Comparison of ENCODE assay signal across 20 cellular contexts in genomic region chr19:45293682-45294081, GRCh38. TPM values are rescaled to one million over a fixed set of nuclear protein-coding genes. Genes with fewer than 3 reads are reported as not detected.
DNase-seq lines count a peak whose midpoint lies in the region; ATAC-seq and TF ChIP-seq lines count a peak whose summit lies in the region.
"Had no signal": no experiment of that assay in that cellular context is flagged by ENCODE, and none has a peak within 500 bp of the region (broad histone marks: within the 10 kb centered on the region; RNA-seq: fewer than 3 reads in every experiment).

No MANE protein-coding gene starts in this region.

- CTCF ChIA-PET in activated naive CD4-positive, alpha-beta T cell treated with anti-CD3 and anti-CD28 coated beads, Interleukin-2, amount 10 ng/mL, durations not matched to agents 7 days and 5 days (lab: Charles Lee), result no interaction called here

- TF ChIP-seq CTCF in endothelial cell (IDR thresholded peaks at IDR 0.05; ENCODE audit: unreplicated experiment), result no peak

- H3K9me3 Mint-ChIP-seq in activated naive CD4-positive, alpha-beta T cell treated with anti-CD3 and anti-CD28 coated beads, Interleukin-2, amount 10 ng/mL, durations not matched to agents 7 days and 5 days, result no peaks in the 10 kb centered on the region
- no peaks in the 10 kb centered on the region for H3K9me3 Mint-ChIP-seq in activated T-helper 1 cell treated with anti-CD3 and anti-CD28 coated beads, Interleukin-12 subunit alpha, Interleukin-12 subunit beta, Interleukin-2, Interleukin-4 antibody, amounts not matched to agents 30 ng/mL and 10 ng/mL and 1 ng/mL, durations not matched to agents 14 hours and 24 hours and 36 hours
- no peaks in the 10 kb centered on the region for H3K9me3 Mint-ChIP-seq in endothelial cell (ENCODE audit: unreplicated experiment)
- H3K9me3 Mint-ChIP-seq: H9; natural killer cell treated with Interleukin-12 subunit alpha and Interleukin-12 subunit beta and Interleukin-15 and Interleukin-18, amount 100 ng/mL, for 72 hours had no signal

- H3K27ac Mint-ChIP-seq in activated naive CD4-positive, alpha-beta T cell treated with anti-CD3 and anti-CD28 coated beads, Interleukin-2, amount 10 ng/mL, durations not matched to agents 7 days and 5 days, result no peak overlapping the region
- peak overlapping the region; percentile 52 for H3K27ac Mint-ChIP-seq in activated T-helper 1 cell treated with anti-CD3 and anti-CD28 coated beads, Interleukin-12 subunit alpha, Interleukin-12 subunit beta, Interleukin-2, Interleukin-4 antibody, amounts not matched to agents 30 ng/mL and 10 ng/mL and 1 ng/mL, durations not matched to agents 14 hours and 24 hours and 36 hours
- H3K27ac Mint-ChIP-seq in endothelial cell (ENCODE audit: unreplicated experiment), result no peak overlapping the region
- H3K27ac Mint-ChIP-seq: endodermal cell; H9; natural killer cell treated with Interleukin-12 subunit alpha and Interleukin-12 subunit beta and Interleukin-15 and Interleukin-18, amount 100 ng/mL, for 72 hours had no signal

- no peak overlapping the region for H3K4me3 Mint-ChIP-seq in activated naive CD4-positive, alpha-beta T cell treated with anti-CD3 and anti-CD28 coated beads, Interleukin-2, amount 10 ng/mL, durations not matched to agents 7 days and 5 days
- no peak overlapping the region for H3K4me3 Mint-ChIP-seq in activated T-helper 1 cell treated with anti-CD3 and anti-CD28 coated beads, Interleukin-12 subunit alpha, Interleukin-12 subunit beta, Interleukin-2, Interleukin-4 antibody, amounts not matched to agents 30 ng/mL and 10 ng/mL and 1 ng/mL, durations not matched to agents 14 hours and 24 hours and 36 hours
- peak overlapping the region; percentile 65 for H3K4me3 Mint-ChIP-seq in endothelial cell (ENCODE audit: unreplicated experiment)
- H3K4me3 Mint-ChIP-seq: endodermal cell; H9; natural killer cell treated with Interleukin-12 subunit alpha and Interleukin-12 subunit beta and Interleukin-15 and Interleukin-18, amount 100 ng/mL, for 72 hours had no signal

- no peaks in the 10 kb centered on the region for H3K27me3 Mint-ChIP-seq in activated naive CD4-positive, alpha-beta T cell treated with anti-CD3 and anti-CD28 coated beads, Interleukin-2, amount 10 ng/mL, durations not matched to agents 7 days and 5 days
- no peaks in the 10 kb centered on the region for H3K27me3 Mint-ChIP-seq in activated T-helper 1 cell treated with anti-CD3 and anti-CD28 coated beads, Interleukin-12 subunit alpha, Interleukin-12 subunit beta, Interleukin-2, Interleukin-4 antibody, amounts not matched to agents 30 ng/mL and 10 ng/mL and 1 ng/mL, durations not matched to agents 14 hours and 24 hours and 36 hours (ENCODE audit: insufficient read depth)
- H3K27me3 Mint-ChIP-seq in endothelial cell (ENCODE audit: unreplicated experiment), result peaks cover 9% of the 10 kb centered on the region
- H3K27me3 Mint-ChIP-seq: natural killer cell treated with Interleukin-12 subunit alpha and Interleukin-12 subunit beta and Interleukin-15 and Interleukin-18, amount 100 ng/mL, for 72 hours had no signal

- DNase-seq in activated naive CD4-positive, alpha-beta T cell treated with Interleukin-2 at 50 U/mL for 16 hours, result peak; percentile 22
- DNase-seq in activated naive CD4-positive, alpha-beta T cell treated with anti-CD3 and anti-CD28 coated beads, Interleukin-2, amount 10 ng/mL, durations not matched to agents 7 days and 5 days, result no peak
- no peak for DNase-seq in activated T-helper 1 cell treated with anti-CD3 and anti-CD28 coated beads, Interleukin-12 subunit alpha, Interleukin-12 subunit beta, Interleukin-2, Interleukin-4 antibody, amounts not matched to agents 30 ng/mL and 10 ng/mL and 1 ng/mL, durations not matched to agents 14 hours and 24 hours and 36 hours (ENCODE audit: low spot score)
- no peak for DNase-seq in endothelial cell (ENCODE audit: low spot score)
- peak; percentile 29 to 36 for DNase-seq in stimulated activated CD4-positive, alpha-beta T cell treated with anti-CD3 and anti-CD28 coated beads, Interleukin-4, amount 100 ng/mL, for 4 hours
- DNase-seq in NCI-H146 (lab: John Stamatoyannopoulos, UW), result no peak
- DNase-seq: amniotic stem cell, DND-41, endodermal cell, H9, hippocampal formation, Karpas-422, NCI-H1417 treated with DMSO at 0.1 percent for 48 hours, NCI-H774 had no signal

- peaks cover 4% of the 10 kb centered on the region for H3K36me3 Mint-ChIP-seq in activated naive CD4-positive, alpha-beta T cell treated with anti-CD3 and anti-CD28 coated beads, Interleukin-2, amount 10 ng/mL, durations not matched to agents 7 days and 5 days
- peaks cover 11% of the 10 kb centered on the region for H3K36me3 Mint-ChIP-seq in activated T-helper 1 cell treated with anti-CD3 and anti-CD28 coated beads, Interleukin-12 subunit alpha, Interleukin-12 subunit beta, Interleukin-2, Interleukin-4 antibody, amounts not matched to agents 30 ng/mL and 10 ng/mL and 1 ng/mL, durations not matched to agents 14 hours and 24 hours and 36 hours (ENCODE audit: low read depth)
- H3K36me3 Mint-ChIP-seq in endothelial cell (ENCODE audit: low read depth, unreplicated experiment), result peaks cover 56% of the 10 kb centered on the region

- no peak for ATAC-seq in GM19455 (IDR thresholded peaks at IDR 0.05; ENCODE audit: unreplicated experiment)
- ATAC-seq: natural killer cell treated with Interleukin-12 subunit alpha and Interleukin-12 subunit beta and Interleukin-15 and Interleukin-18, amount 100 ng/mL, for 72 hours; Panc1 had no signal

- intact Hi-C loops in activated T-helper 1 cell treated with anti-CD3 and anti-CD28 coated beads, Interleukin-12 subunit alpha, Interleukin-12 subunit beta, Interleukin-2, Interleukin-4 antibody, amounts not matched to agents 30 ng/mL and 10 ng/mL and 1 ng/mL, durations not matched to agents 14 hours and 24 hours and 36 hours (cut with micrococcal nuclease), result no loop called here

- H3K4me1 Mint-ChIP-seq in activated naive CD4-positive, alpha-beta T cell treated with anti-CD3 and anti-CD28 coated beads, Interleukin-2, amount 10 ng/mL, durations not matched to agents 7 days and 5 days, result no peaks in the 10 kb centered on the region
- peaks cover 8% of the 10 kb centered on the region for H3K4me1 Mint-ChIP-seq in activated T-helper 1 cell treated with anti-CD3 and anti-CD28 coated beads, Interleukin-12 subunit alpha, Interleukin-12 subunit beta, Interleukin-2, Interleukin-4 antibody, amounts not matched to agents 30 ng/mL and 10 ng/mL and 1 ng/mL, durations not matched to agents 14 hours and 24 hours and 36 hours (ENCODE audit: low read depth)
- peaks cover 6% of the 10 kb centered on the region for H3K4me1 Mint-ChIP-seq in endothelial cell (ENCODE audit: unreplicated experiment)
- H3K4me1 Mint-ChIP-seq: endodermal cell, H9 had no signal

RNA-seq across cellular contexts. Expression of gene CKM, which starts 29.0 kb away (rescaled TPM):
- total RNA-seq in activated T-helper 1 cell treated with anti-CD3 and anti-CD28 coated beads, Interleukin-12 subunit alpha, Interleukin-12 subunit beta, Interleukin-2, Interleukin-4 antibody, amounts not matched to agents 30 ng/mL and 10 ng/mL and 1 ng/mL, durations not matched to agents 14 hours and 24 hours and 36 hours, result not detected in 2 replicates
- not detected for total RNA-seq in endothelial cell (ENCODE audit: unreplicated experiment)
- total RNA-seq: chondrocyte, H9, kidney epithelial cell, mesenteric fat pad had no signal

RNA-seq across cellular contexts. Expression of gene MARK4, which starts 42.6 kb away (rescaled TPM):
- 27.1 and 27.2 TPM in 2 replicates for total RNA-seq in activated T-helper 1 cell treated with anti-CD3 and anti-CD28 coated beads, Interleukin-12 subunit alpha, Interleukin-12 subunit beta, Interleukin-2, Interleukin-4 antibody, amounts not matched to agents 30 ng/mL and 10 ng/mL and 1 ng/mL, durations not matched to agents 14 hours and 24 hours and 36 hours
- 165 TPM for total RNA-seq in endothelial cell (ENCODE audit: unreplicated experiment)

RNA-seq across cellular contexts. Expression of gene KLC3, which starts 46.9 kb away (rescaled TPM):
- not detected in 2 replicates for total RNA-seq in activated T-helper 1 cell treated with anti-CD3 and anti-CD28 coated beads, Interleukin-12 subunit alpha, Interleukin-12 subunit beta, Interleukin-2, Interleukin-4 antibody, amounts not matched to agents 30 ng/mL and 10 ng/mL and 1 ng/mL, durations not matched to agents 14 hours and 24 hours and 36 hours
- total RNA-seq in endothelial cell (ENCODE audit: unreplicated experiment), result 0.44 TPM
- total RNA-seq: mesenteric fat pad; natural killer cell treated with Interleukin-12 subunit alpha and Interleukin-12 subunit beta and Interleukin-15 and Interleukin-18, amount 100 ng/mL, for 72 hours had no signal

RNA-seq across cellular contexts. Expression of gene EXOC3L2, which starts 48.5 kb away (rescaled TPM):
- not detected in 2 replicates for total RNA-seq in activated T-helper 1 cell treated with anti-CD3 and anti-CD28 coated beads, Interleukin-12 subunit alpha, Interleukin-12 subunit beta, Interleukin-2, Interleukin-4 antibody, amounts not matched to agents 30 ng/mL and 10 ng/mL and 1 ng/mL, durations not matched to agents 14 hours and 24 hours and 36 hours
- total RNA-seq in endothelial cell (ENCODE audit: unreplicated experiment), result 5.5 TPM
- total RNA-seq: kidney epithelial cell; natural killer cell treated with Interleukin-12 subunit alpha and Interleukin-12 subunit beta and Interleukin-15 and Interleukin-18, amount 100 ng/mL, for 72 hours had no signal

Comparison
In these comparisons a context has a peak if more than half of its experiments do, and no peak if none do; other contexts are left out.
1. DNase-seq: peak in activated naive CD4-positive, alpha-beta T cell treated with Interleukin-2 at 50 U/mL for 16 hours (single experiment) and stimulated activated CD4-positive, alpha-beta T cell treated with anti-CD3 and anti-CD28 coated beads, Interleukin-4, amount 100 ng/mL, for 4 hours (2 of 2); none in activated naive CD4-positive, alpha-beta T cell treated with anti-CD3 and anti-CD28 coated beads, Interleukin-2, amount 10 ng/mL, durations not matched to agents 7 days and 5 days (single experiment), activated T-helper 1 cell treated with anti-CD3 and anti-CD28 coated beads, Interleukin-12 subunit alpha, Interleukin-12 subunit beta, Interleukin-2, Interleukin-4 antibody, amounts not matched to agents 30 ng/mL and 10 ng/mL and 1 ng/mL, durations not matched to agents 14 hours and 24 hours and 36 hours (single experiment), endothelial cell (single experiment) and NCI-H146 (single experiment).